Comparison of ENCODE assay signal across 27 cellular contexts in the genomic region with DNA sequence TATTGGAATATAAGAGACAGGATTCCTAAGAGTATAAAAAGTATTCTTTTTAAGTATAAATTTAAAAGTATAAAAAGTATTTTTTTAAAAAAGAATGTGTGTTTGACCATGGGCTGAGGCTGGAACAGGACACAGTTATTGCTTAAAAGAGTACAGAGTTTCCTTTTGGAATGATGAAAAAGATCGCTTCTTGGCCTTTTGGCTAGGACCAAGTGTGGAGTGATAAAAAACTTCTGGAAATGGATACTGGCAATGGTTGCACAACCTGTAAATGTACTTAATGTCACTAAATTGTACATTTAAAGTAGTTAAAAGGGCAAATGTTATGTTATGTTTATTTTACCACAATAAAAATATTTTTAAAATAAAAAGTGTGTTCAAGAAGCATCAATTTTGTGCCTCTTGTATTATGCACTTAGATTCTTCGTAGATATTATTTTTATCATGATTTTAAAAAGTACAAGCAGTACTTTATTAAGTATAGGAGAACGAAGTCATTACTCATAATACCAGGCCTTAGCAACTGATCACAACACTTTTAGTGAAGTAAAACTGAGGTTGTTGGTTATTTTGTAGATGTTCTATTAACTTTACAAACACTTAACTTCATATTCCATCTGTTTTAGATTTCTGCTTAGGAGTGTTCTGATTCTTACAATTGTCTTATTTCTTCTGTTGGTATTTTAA.
A peak's percentile ranks its signal among the peaks of the same experiment; 100 is the strongest.
DNase-seq lines count a peak whose midpoint lies in the region; ATAC-seq, FAIRE-seq and TF ChIP-seq lines count a peak whose summit lies in the region.
"Had no signal": no experiment of that assay in that cellular context is flagged by ENCODE, and none has a peak within 500 bp of the region (broad histone marks: within the 10 kb centered on the region; RNA-seq: fewer than 3 reads in every experiment).

No MANE protein-coding gene starts in this region.

- WGBS in heart left ventricle, 4 donors: 52 to 63% (median 56%) methylated on average over 3 of the region's 3 CpGs
- 74 to 87% (median 79%) methylated on average over 3 of the region's 3 CpGs for WGBS in small intestine, 3 donors

- H3K4me1 ChIP-seq in heart left ventricle (no peaks in the 10 kb centered on the region), adipocyte (ENCODE audit: control insufficient read depth, insufficient read depth, low read length) (no peaks in the 10 kb centered on the region), small intestine (ENCODE audit: control insufficient read depth in 2 of 2, insufficient read depth in 1 of 2, low read depth in 1 of 2, low read length in 1 of 2) (no peaks in the 10 kb centered on the region), PC-9 (replicated peaks; ENCODE audit: insufficient read depth) (no peaks in the 10 kb centered on the region)
- H3K4me1 ChIP-seq: A549, Caco-2 had no signal

- no peaks in the 10 kb centered on the region for H3K79me2 ChIP-seq in PC-9 (ENCODE audit: low read depth)

- H3K27me3 ChIP-seq in heart left ventricle (no peaks in the 10 kb centered on the region), adipocyte (replicated peaks; ENCODE audit: control insufficient read depth, insufficient read depth, low read length) (no peaks in the 10 kb centered on the region), small intestine (ENCODE audit: control insufficient read depth in 2 of 2, insufficient read depth in 2 of 2, low read length in 2 of 2) (no peaks in the 10 kb centered on the region), PC-9 (ENCODE audit: insufficient read depth, low read depth) (no peaks in the 10 kb centered on the region)
- H3K27me3 ChIP-seq: BLaER1 treated with 17β-estradiol and CSF1 and Interleukin-3, amounts not matched to agents 10 nM and 100 nM had no signal

- TF ChIP-seq POLR2A in heart left ventricle (IDR thresholded peaks at IDR 0.05): no peak

- no peak for TF ChIP-seq CTCF in heart left ventricle (IDR thresholded peaks at IDR 0.05)
- TF ChIP-seq CTCF in PC-9 (conservative IDR thresholded peaks at IDR 0.05): no peak

- no peaks in the 10 kb centered on the region for H3F3A ChIP-seq in PC-9 (ENCODE audit: insufficient read depth, low read depth)

- peaks cover 0 to 18% (median 0%) of the 10 kb centered on the region in 12 donors for H3K9me3 ChIP-seq in heart left ventricle
- peaks cover 34% of the 10 kb centered on the region for H3K9me3 ChIP-seq in adipocyte (ENCODE audit: control insufficient read depth, low read length)
- no peaks in the 10 kb centered on the region for H3K9me3 ChIP-seq in small intestine (ENCODE audit: control insufficient read depth, low read depth)
- H3K9me3 ChIP-seq in PC-9 (ENCODE audit: insufficient read depth, low read depth): no peaks in the 10 kb centered on the region
- H3K9me3 ChIP-seq: A549, Caco-2 had no signal

- no peaks in the 10 kb centered on the region for H3K9me2 ChIP-seq in PC-9 (ENCODE audit: insufficient read depth)

- peak; percentile 49 for FAIRE-seq in small intestine (lab: Jason Lieb, UNC)
- FAIRE-seq: A549, GM12878, GM12892, GM18507 had no signal

- POLR2A ChIA-PET in PC-9 (lab: Charles Lee; ENCODE audit: unreplicated experiment): no interaction called here

- BruUV-seq in PC-9 (replicated peaks; lab: Mats Ljungman, UMichigan): no TSS peak

- ATAC-seq in Right ventricle myocardium inferior (peak; percentile 81), heart left ventricle (no peak), left ventricle myocardium superior (peak; percentile 63), left cardiac atrium (no peak)
- ATAC-seq: A549; CD8-positive, alpha-beta T cell; GM12878 had no signal

- no peak overlapping the region for H3K4me2 ChIP-seq in PC-9
- H3K4me2 ChIP-seq: A549 had no signal

- H3K36me3 ChIP-seq in heart left ventricle (no peaks in the 10 kb centered on the region), adipocyte (ENCODE audit: control insufficient read depth, insufficient read depth, low read length, severe bottlenecking) (no peaks in the 10 kb centered on the region), small intestine (ENCODE audit: control insufficient read depth in 2 of 2, insufficient read depth in 2 of 2, low read length in 2 of 2) (no peaks in the 10 kb centered on the region), PC-9 (ENCODE audit: low read depth) (no peaks in the 10 kb centered on the region)
- H3K36me3 ChIP-seq: BLaER1 treated with 17β-estradiol and CSF1 and Interleukin-3, amounts not matched to agents 10 nM and 100 nM had no signal

- CTCF ChIA-PET in PC-9 (lab: Charles Lee): no interaction called here

- H3K27ac ChIP-seq in heart left ventricle (no peak overlapping the region), small intestine (ENCODE audit: low read depth in 1 of 2, low read length in 1 of 2) (no peak overlapping the region), PC-9 (no peak overlapping the region)
- H3K27ac ChIP-seq: 22Rv1; A549; BLaER1 treated with 17β-estradiol and CSF1 and Interleukin-3, amounts not matched to agents 10 nM and 100 nM; C4-2B had no signal

- DNase-seq in Right ventricle myocardium inferior (ENCODE audit: missing footprints): no peak
- DNase-seq in heart left ventricle: no peak
- no peak for DNase-seq in left ventricle myocardium superior
- no peak for DNase-seq in left cardiac atrium
- peak; percentile 16 for DNase-seq in adipocyte (ENCODE audit: low read depth)
- no peak for DNase-seq in small intestine
- DNase-seq in pons (ENCODE audit: low spot score): no peak
- no peak for DNase-seq in PC-9
- DNase-seq: AML-193; Caco-2; Calu3; CD4-positive, alpha-beta T cell; CD8-positive, alpha-beta T cell; DMS 273 treated with DMSO at 0.1 percent for 48 hours; DMS153; DMS53; DMS79; DND-41; EL; GDM1 had no signal

- no peak overlapping the region for H3K9ac ChIP-seq in adipocyte (ENCODE audit: low read length)
- H3K9ac ChIP-seq: BLaER1 treated with 17β-estradiol and CSF1 and Interleukin-3, amounts not matched to agents 10 nM and 100 nM had no signal

- intact Hi-C loops in Right ventricle myocardium inferior (cut with DNase I) (no loop called here), heart left ventricle (cut with DNase I) (no loop called here), left ventricle myocardium superior (cut with micrococcal nuclease) (no loop called here), left cardiac atrium (cut with DNase I) (no loop called here), PC-9 (cut with micrococcal nuclease; ENCODE audit: unreplicated experiment) (no loop called here)

- no peaks in the 10 kb centered on the region for H4K20me1 ChIP-seq in PC-9 (ENCODE audit: insufficient read depth)
- H4K20me1 ChIP-seq: BLaER1 treated with 17β-estradiol and CSF1 and Interleukin-3, amounts not matched to agents 10 nM and 100 nM had no signal

- H2AFZ ChIP-seq in PC-9: no peak overlapping the region

- H3K4me3 ChIP-seq in heart left ventricle (no peak overlapping the region), adipocyte (ENCODE audit: low read length) (no peak overlapping the region), small intestine (ENCODE audit: low read depth in 1 of 2, low read length in 2 of 2) (no peak overlapping the region), PC-9 (no peak overlapping the region)
- H3K4me3 ChIP-seq: A549; BLaER1 treated with 17β-estradiol and CSF1 and Interleukin-3, amounts not matched to agents 10 nM and 100 nM; GM12878 had no signal

Comparison
In these comparisons a context has a peak if more than half of its experiments do, and no peak if none do; other contexts are left out.
1. ATAC-seq: peak in Right ventricle myocardium inferior (single experiment) and left ventricle myocardium superior (single experiment); none in heart left ventricle (0 of 4) and left cardiac atrium (0 of 2).